ENCODE assay signal across 24 cellular contexts in genomic region chr14:51203881-51204280, GRCh38.
"Had no signal": no experiment of that assay in that cellular context is flagged by ENCODE, and none has a peak within 500 bp of the region (broad histone marks: within the 10 kb centered on the region; RNA-seq: fewer than 3 reads in every experiment).

No MANE protein-coding gene starts in this region.

- H3K9ac ChIP-seq: parathyroid adenoma had no signal

- H3K4me3 Mint-ChIP-seq: activated CD4-positive, alpha-beta T cell treated with anti-CD3 and anti-CD28 coated beads, Interleukin-2, amount 10 ng/mL, durations not matched to agents 7 days and 5 days; activated CD8-positive, alpha-beta T cell treated with anti-CD3 and anti-CD28 coated beads, Interleukin-2, amount 10 ng/mL, durations not matched to agents 7 days and 5 days; activated T-helper 1 cell treated with anti-CD3 and anti-CD28 coated beads, Interleukin-12 subunit alpha, Interleukin-12 subunit beta, Interleukin-2, Interleukin-4 antibody, amounts not matched to agents 30 ng/mL and 10 ng/mL and 1 ng/mL, durations not matched to agents 14 hours and 24 hours and 36 hours; brain; nephron progenitor cell; stimulated activated naive CD8-positive, alpha-beta T cell treated with anti-CD3 and anti-CD28 coated beads, Interleukin-15, amount 100 ng/mL, for 72 hours had no signal

- H2AFZ ChIP-seq: parathyroid adenoma had no signal

- H3K27me3 ChIP-seq: tibial nerve, uterus had no signal

- H3K9me3 Mint-ChIP-seq: activated T-helper 1 cell treated with anti-CD3 and anti-CD28 coated beads, Interleukin-12 subunit alpha, Interleukin-12 subunit beta, Interleukin-2, Interleukin-4 antibody, amounts not matched to agents 30 ng/mL and 10 ng/mL and 1 ng/mL, durations not matched to agents 14 hours and 24 hours and 36 hours; brain; nephron progenitor cell had no signal

- H3K27ac ChIP-seq: lower lobe of right lung, parathyroid adenoma, suprapubic skin, tibial nerve, uterus, VCaP had no signal

- H3K4me1 ChIP-seq: lower lobe of right lung, parathyroid adenoma, suprapubic skin, tibial nerve, uterus had no signal

- DNase-seq: activated CD4-positive, alpha-beta T cell treated with anti-CD3 and anti-CD28 coated beads, Interleukin-2, amount 10 ng/mL, durations not matched to agents 7 days and 5 days; activated CD4-positive, CD25-positive, alpha-beta regulatory T cell treated with anti-CD3 and anti-CD28 coated beads, Interleukin-2, amount 50 U/mL, for 72 hours; activated CD8-positive, alpha-beta T cell treated with anti-CD3 and anti-CD28 coated beads, Interleukin-2, amount 10 ng/mL, durations not matched to agents 7 days and 5 days; activated gamma-delta T cell treated with Interleukin-2 at 50 U/mL for 16 hours; aorta; kidney; lower lobe of right lung; mesendoderm; mucosa of descending colon; nephron progenitor cell; nucleus accumbens; stimulated activated CD4-positive, alpha-beta T cell treated with anti-CD3 and anti-CD28 coated beads, Interleukin-12 subunit alpha, Interleukin-12 subunit beta, amount 100 ng/mL, for 4 hours; stimulated activated CD4-positive, alpha-beta T cell treated with anti-CD3 and anti-CD28 coated beads, Interleukin-4, amount 100 ng/mL, for 4 hours; stimulated activated naive CD8-positive, alpha-beta T cell treated with anti-CD3 and anti-CD28 coated beads, Interleukin-15, amount 100 ng/mL, for 72 hours; uterus had no signal

- H3K4me3 ChIP-seq: lower lobe of right lung, mucosa of descending colon, suprapubic skin, tibial nerve, uterus had no signal

- H3K4me1 Mint-ChIP-seq: activated CD4-positive, alpha-beta T cell treated with anti-CD3 and anti-CD28 coated beads, Interleukin-2, amount 10 ng/mL, durations not matched to agents 7 days and 5 days; stimulated activated naive CD8-positive, alpha-beta T cell treated with anti-CD3 and anti-CD28 coated beads, Interleukin-15, amount 100 ng/mL, for 72 hours had no signal

- H3K27ac Mint-ChIP-seq: activated CD4-positive, alpha-beta T cell treated with anti-CD3 and anti-CD28 coated beads, Interleukin-2, amount 10 ng/mL, durations not matched to agents 7 days and 5 days; activated CD8-positive, alpha-beta T cell treated with anti-CD3 and anti-CD28 coated beads, Interleukin-2, amount 10 ng/mL, durations not matched to agents 7 days and 5 days; activated naive CD4-positive, alpha-beta T cell treated with anti-CD3 and anti-CD28 coated beads, Interleukin-2, amount 50 U/mL, for 72 hours; activated T-helper 1 cell treated with anti-CD3 and anti-CD28 coated beads, Interleukin-12 subunit alpha, Interleukin-12 subunit beta, Interleukin-2, Interleukin-4 antibody, amounts not matched to agents 30 ng/mL and 10 ng/mL and 1 ng/mL, durations not matched to agents 14 hours and 24 hours and 36 hours; brain; nephron progenitor cell; stimulated activated naive CD8-positive, alpha-beta T cell treated with anti-CD3 and anti-CD28 coated beads, Interleukin-15, amount 100 ng/mL, for 72 hours had no signal

- H3K36me3 Mint-ChIP-seq: brain had no signal

- H3K79me2 ChIP-seq: parathyroid adenoma had no signal

- ATAC-seq: activated CD8-positive, alpha-beta T cell treated with anti-CD3 and anti-CD28 coated beads, Interleukin-2, amount 10 ng/mL, durations not matched to agents 7 days and 5 days; activated naive CD4-positive, alpha-beta T cell treated with anti-CD3 and anti-CD28 coated beads, Interleukin-2, amount 50 U/mL, for 72 hours; left lobe of liver; lower lobe of right lung; mucosa of descending colon; right cardiac atrium had no signal

- H3K36me3 ChIP-seq: lower lobe of right lung, suprapubic skin, tibial nerve, uterus had no signal

- H3K9me3 ChIP-seq: lower lobe of right lung, mucosa of descending colon, suprapubic skin, tibial nerve, uterus had no signal
